Comparison of ENCODE assay signal across 24 cellular contexts in genomic region chr11:29538339-29539036, GRCh38.
DNase-seq lines count a peak whose midpoint lies in the region; ATAC-seq and TF ChIP-seq lines count a peak whose summit lies in the region.
"Had no signal": no experiment of that assay in that cellular context is flagged by ENCODE, and none has a peak within 500 bp of the region (broad histone marks: within the 10 kb centered on the region; RNA-seq: fewer than 3 reads in every experiment).

No MANE protein-coding gene starts in this region.

- intact Hi-C loops in right cardiac atrium (cut with DNase I), result no loop called here
- intact Hi-C loops in gastrocnemius medialis (cut with DNase I; ENCODE audit: low total_unique reads), result no loop called here

- DNase-seq in astrocyte of the hippocampus (ENCODE audit: low read depth, low spot score) (peak; percentile 29), cardiac muscle cell (ENCODE audit: low read depth in 1 of 2, low spot score in 1 of 2) (peak in 1 of 2 donors; percentile 87), right cardiac atrium (no peak), gastrocnemius medialis (no peak)
- DNase-seq: Caco-2; CD8-positive, alpha-beta T cell; DMS 273 treated with DMSO at 0.1 percent for 48 hours; DMS79; GF-D8; H9; KBM-7; NCI-H1105 treated with DMSO at 0.1 percent for 48 hours; NCI-H1694; NCI-H2029 treated with DMSO at 0.1 percent for 48 hours; NCI-H446 treated with DMSO at 0.1 percent for 48 hours; NCI-H526; NK-92 treated with Interleukin-12 subunit alpha and Interleukin-12 subunit beta, amount 100 ng/mL, for 24 hours; PC-9; SHP77 had no signal

- TF ChIP-seq CTCF in cardiac muscle cell (IDR thresholded peaks at IDR 0.05; ENCODE audit: low read depth, low read length), result no peak
- no peak for TF ChIP-seq CTCF in gastrocnemius medialis (IDR thresholded peaks at IDR 0.05 in 4 of 5, conservative IDR thresholded peaks at IDR 0.05 in 1 of 5)

- no peak for TF ChIP-seq POLR2A in gastrocnemius medialis (IDR thresholded peaks at IDR 0.05)

- in situ Hi-C loops in gastrocnemius medialis (cut with MboI; ENCODE audit: low sequenced_read_pairs in 4 of 4), result no loop called here

- H3K9me3 ChIP-seq in cardiac muscle cell (ENCODE audit: low read depth) (no peaks in the 10 kb centered on the region), right cardiac atrium (ENCODE audit: control insufficient read depth, low read length) (no peaks in the 10 kb centered on the region), gastrocnemius medialis (no peaks in the 10 kb centered on the region)
- H3K9me3 ChIP-seq: Caco-2 had no signal

- ATAC-seq in right cardiac atrium (peak; percentile 57 to 77), gastrocnemius medialis (no peak), GM18870 (IDR thresholded peaks at IDR 0.05; ENCODE audit: unreplicated experiment) (no peak), HG02642 (IDR thresholded peaks at IDR 0.05; ENCODE audit: poor library complexity, unreplicated experiment) (no peak), GM21526 (IDR thresholded peaks at IDR 0.05; ENCODE audit: low FRiP score, unreplicated experiment) (no peak)
- ATAC-seq: CD8-positive, alpha-beta T cell; GM23338 had no signal

- H3K4me1 ChIP-seq in cardiac muscle cell (ENCODE audit: low read depth) (peaks cover 49% of the 10 kb centered on the region), right cardiac atrium (ENCODE audit: control insufficient read depth, insufficient read depth, low read length) (no peaks in the 10 kb centered on the region), gastrocnemius medialis (no peaks in the 10 kb centered on the region)
- H3K4me1 ChIP-seq: Caco-2 had no signal

- H3K27ac ChIP-seq in cardiac muscle cell (peak overlapping the region; percentile 81), right cardiac atrium (ENCODE audit: low read length) (no peak overlapping the region), gastrocnemius medialis (no peak overlapping the region)
- H3K27ac ChIP-seq: C4-2B, PC-9 had no signal

- H3K36me3 ChIP-seq in cardiac muscle cell (no peaks in the 10 kb centered on the region), gastrocnemius medialis (no peaks in the 10 kb centered on the region)

- no peaks in the 10 kb centered on the region for H3K27me3 ChIP-seq in cardiac muscle cell
- H3K27me3 ChIP-seq in right cardiac atrium (ENCODE audit: control insufficient read depth, insufficient read depth), result no peaks in the 10 kb centered on the region
- H3K27me3 ChIP-seq in gastrocnemius medialis, result no peaks in the 10 kb centered on the region

- H3K4me3 ChIP-seq in cardiac muscle cell (no peak overlapping the region), right cardiac atrium (ENCODE audit: low read length) (no peak overlapping the region), gastrocnemius medialis (no peak overlapping the region)
- H3K4me3 ChIP-seq: GM23338, PC-9 had no signal

Comparison
In these comparisons a context has a peak if more than half of its experiments do, and no peak if none do; other contexts are left out.
1. ATAC-seq: peak in right cardiac atrium (2 of 2); none in gastrocnemius medialis (0 of 2), GM18870 (single experiment), HG02642 (single experiment) and GM21526 (single experiment).